10 cellular contexts compared by ENCODE assay signal in the genomic region with DNA sequence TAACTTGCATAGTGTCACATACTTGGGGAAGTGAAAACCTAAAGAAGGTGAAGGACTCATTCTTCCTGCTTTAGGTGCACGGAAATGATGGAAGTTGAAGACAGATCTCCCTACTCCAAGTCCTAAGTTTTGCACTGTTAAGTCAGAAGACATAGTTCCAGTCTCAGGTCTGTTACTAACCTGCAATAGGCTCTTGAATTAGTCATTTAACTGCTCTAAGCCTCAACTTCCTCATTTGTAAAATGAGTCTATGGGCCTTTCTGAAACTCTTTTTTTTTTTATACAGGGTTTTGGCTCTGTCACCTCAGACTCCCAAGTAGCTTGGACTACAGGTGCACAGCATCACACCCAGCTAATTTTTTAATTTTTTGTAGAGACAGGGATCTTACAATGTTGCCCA. TPM values are rescaled to one million over a fixed set of nuclear protein-coding genes. Genes with fewer than 3 reads are reported as not detected.
A peak's percentile ranks its signal among the peaks of the same experiment; 100 is the strongest.
DNase-seq lines count a peak whose midpoint lies in the region; ATAC-seq lines count a peak whose summit lies in the region.
"Had no signal": no experiment of that assay in that cellular context is flagged by ENCODE, and none has a peak within 500 bp of the region (broad histone marks: within the 10 kb centered on the region; RNA-seq: fewer than 3 reads in every experiment).

No MANE protein-coding gene starts in this region.

- DNase-seq in GDM1 (lab: John Stamatoyannopoulos, UW) (peak; percentile 32), NOMO-1 (lab: John Stamatoyannopoulos, UW; ENCODE audit: unreplicated experiment in 2 of 2) (peak; percentile 80 to 92), NCI-H1694 treated with DMSO at 0.1 percent for 48 hours (lab: John Stamatoyannopoulos, UW) (no peak), NCI-H82 treated with DMSO at 0.1 percent for 48 hours (lab: John Stamatoyannopoulos, UW; ENCODE audit: unreplicated experiment) (no peak), sciatic nerve (ENCODE audit: low spot score) (no peak), amniotic stem cell (lab: John Stamatoyannopoulos, UW) (no peak)
- DNase-seq: NCI-H187 treated with DMSO at 0.1 percent for 48 hours had no signal

- intact Hi-C loops in sciatic nerve (cut with DNase I), result no loop called here

- peak; percentile 50 for ATAC-seq in GM19463 (IDR thresholded peaks at IDR 0.05; ENCODE audit: unreplicated experiment)
- peak; percentile 72 for ATAC-seq in HG03060 (IDR thresholded peaks at IDR 0.05; ENCODE audit: low read depth, unreplicated experiment)
- ATAC-seq in sciatic nerve, result no peak
- ATAC-seq: GM23338 had no signal

RNA-seq across cellular contexts. Expression of gene POU2AF1, which starts 30.8 kb away (rescaled TPM):
- 1.2 TPM for total RNA-seq in sciatic nerve
- total RNA-seq: GM23338 had no signal

Comparison
In these comparisons a context has a peak if more than half of its experiments do, and no peak if none do; other contexts are left out.
1. DNase-seq: peak in GDM1 (single experiment) and NOMO-1 (2 of 2); none in NCI-H1694 treated with DMSO at 0.1 percent for 48 hours (single experiment), NCI-H82 treated with DMSO at 0.1 percent for 48 hours (single experiment), sciatic nerve (single experiment) and amniotic stem cell (single experiment).